In genomic region chr7:117588352-117588794, GRCh38 we compare ENCODE assay signal across 14 cellular contexts.
A peak's percentile ranks its signal among the peaks of the same experiment; 100 is the strongest.
DNase-seq lines count a peak whose midpoint lies in the region; TF ChIP-seq lines count a peak whose summit lies in the region.
"Had no signal": no experiment of that assay in that cellular context is flagged by ENCODE, and none has a peak within 500 bp of the region (broad histone marks: within the 10 kb centered on the region; RNA-seq: fewer than 3 reads in every experiment).

No MANE protein-coding gene starts in this region.

- DNase-seq in Caki2 (ENCODE audit: low read depth): peak; percentile 19
- peak; percentile 32 for DNase-seq in HCEC 1CT
- DNase-seq in M059J (ENCODE audit: low read depth): peak; percentile 64
- DNase-seq in fibroblast of pulmonary artery (ENCODE audit: low read depth): peak; percentile 62
- DNase-seq in osteoblast (ENCODE audit: insufficient read length, low spot score, missing footprints): no peak
- no peak for DNase-seq in retina
- DNase-seq in cardiac septum (ENCODE audit: low spot score): no peak
- DNase-seq in stimulated activated CD4-positive, alpha-beta T cell treated with anti-CD3 and anti-CD28 coated beads, Interleukin-1b, Interleukin-23, amount 100 ng/mL, for 48 hours: no peak
- DNase-seq: H9, NCI-H510A treated with DMSO at 0.1 percent for 48 hours, psoas muscle, T-cell, uterus had no signal

- H3K27me3 ChIP-seq in osteoblast (ENCODE audit: insufficient read depth, low read length): no peaks in the 10 kb centered on the region
- H3K27me3 ChIP-seq: BLaER1 treated with 17β-estradiol and CSF1 and Interleukin-3, amounts not matched to agents 10 nM and 100 nM; uterus had no signal

- no peak for TF ChIP-seq CTCF in fibroblast of pulmonary artery (IDR thresholded peaks at IDR 0.05; ENCODE audit: low read length, missing control alignments)
- no peak for TF ChIP-seq CTCF in osteoblast (IDR thresholded peaks at IDR 0.05; ENCODE audit: extremely low read depth, low read depth, low read length)

- no peaks in the 10 kb centered on the region for H3K9me3 ChIP-seq in osteoblast (ENCODE audit: low read depth, low read length)
- H3K9me3 ChIP-seq: BLaER1 treated with 17β-estradiol and CSF1 and Interleukin-3, amounts not matched to agents 10 nM and 100 nM; psoas muscle; uterus had no signal

- no peak overlapping the region for H3K4me2 ChIP-seq in osteoblast (ENCODE audit: insufficient read depth, low read length)

- H3K4me3 ChIP-seq in fibroblast of pulmonary artery (replicated peaks; ENCODE audit: low read depth, low read length) (no peak overlapping the region), osteoblast (ENCODE audit: insufficient read depth, low read length) (no peak overlapping the region)
- H3K4me3 ChIP-seq: BLaER1 treated with 17β-estradiol and CSF1 and Interleukin-3, amounts not matched to agents 10 nM and 100 nM; psoas muscle; uterus had no signal

- no peaks in the 10 kb centered on the region for H3K4me1 ChIP-seq in osteoblast (ENCODE audit: insufficient read depth, low read length)
- H3K4me1 ChIP-seq: psoas muscle, uterus had no signal

- H2AFZ ChIP-seq in osteoblast (ENCODE audit: low read length): no peak overlapping the region

- no peaks in the 10 kb centered on the region for H3K36me3 ChIP-seq in osteoblast (ENCODE audit: insufficient read depth, low read length)
- H3K36me3 ChIP-seq: BLaER1 treated with 17β-estradiol and CSF1 and Interleukin-3, amounts not matched to agents 10 nM and 100 nM; uterus had no signal

- no peaks in the 10 kb centered on the region for H3K79me2 ChIP-seq in osteoblast (ENCODE audit: insufficient read depth, low read length)

- H4K20me1 ChIP-seq in osteoblast (ENCODE audit: insufficient read depth, low read length): no peaks in the 10 kb centered on the region
- H4K20me1 ChIP-seq: BLaER1 treated with 17β-estradiol and CSF1 and Interleukin-3, amounts not matched to agents 10 nM and 100 nM had no signal

- H3K27ac ChIP-seq in osteoblast (ENCODE audit: low read depth, low read length): no peak overlapping the region
- H3K27ac ChIP-seq: BLaER1 treated with 17β-estradiol and CSF1 and Interleukin-3, amounts not matched to agents 10 nM and 100 nM; psoas muscle; uterus had no signal

- intact Hi-C loops in cardiac septum (cut with DNase I): no loop called here

- in situ Hi-C loops in Caki2 (cut with HindIII; ENCODE audit: low pct_unique_long_range_greater_than_20kb, low sequenced_read_pairs): no loop called here

Comparison
In these comparisons a context has a peak if more than half of its experiments do, and no peak if none do; other contexts are left out.
1. DNase-seq: peak in Caki2 (single experiment), HCEC 1CT (single experiment), M059J (single experiment) and fibroblast of pulmonary artery (single experiment); none in osteoblast (single experiment), retina (single experiment), cardiac septum (single experiment) and stimulated activated CD4-positive, alpha-beta T cell treated with anti-CD3 and anti-CD28 coated beads, Interleukin-1b, Interleukin-23, amount 100 ng/mL, for 48 hours (single experiment).